ENCODE assay signal across 18 cellular contexts in the genomic region with DNA sequence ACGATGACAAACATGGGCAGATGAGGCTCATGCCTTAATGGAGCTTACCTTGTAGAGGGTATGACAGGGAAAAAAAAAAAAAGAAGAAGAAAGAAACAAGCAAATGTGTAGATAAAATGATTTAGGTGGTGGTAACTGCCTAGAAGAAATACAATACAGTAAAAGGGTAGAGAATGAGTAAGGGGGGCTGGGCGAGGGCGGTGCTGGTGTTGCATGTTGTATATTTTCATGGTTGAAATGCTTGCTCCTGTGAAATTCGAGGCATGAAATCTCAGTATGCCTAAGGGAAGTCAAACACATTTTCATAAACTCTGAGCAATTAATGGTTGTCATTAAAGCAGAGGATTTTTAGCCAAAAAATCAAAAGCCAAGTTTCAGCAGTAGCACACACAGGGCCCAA.
DNase-seq lines count a peak whose midpoint lies in the region; ATAC-seq, FAIRE-seq and TF ChIP-seq lines count a peak whose summit lies in the region.
"Had no signal": no experiment of that assay in that cellular context is flagged by ENCODE, and none has a peak within 500 bp of the region (broad histone marks: within the 10 kb centered on the region; RNA-seq: fewer than 3 reads in every experiment).

No MANE protein-coding gene starts in this region.

- H2BK120ac ChIP-seq in H9 (ENCODE audit: low read depth, low read length, poor library complexity, severe bottlenecking) = no peak overlapping the region

- H3K23me2 ChIP-seq in H9 (ENCODE audit: insufficient read length, low read depth, low read length, poor library complexity, severe bottlenecking) = no peaks in the 10 kb centered on the region

- H3K9ac ChIP-seq in H9 (ENCODE audit: extremely low read depth, insufficient read length, low read length) (no peak overlapping the region), colonic mucosa (ENCODE audit: low read depth in 2 of 2, low read length in 2 of 2) (no peak overlapping the region), keratinocyte (ENCODE audit: control insufficient read depth, extremely low read depth, insufficient read depth, low read length) (no peak overlapping the region)
- H3K9ac ChIP-seq: BLaER1 treated with 17β-estradiol and CSF1 and Interleukin-3, amounts not matched to agents 10 nM and 100 nM; GM23248 had no signal

- H3K9me1 ChIP-seq in keratinocyte (ENCODE audit: control insufficient read depth, extremely low read depth, insufficient read depth, low read length) = no peaks in the 10 kb centered on the region

- no peak overlapping the region for H3K18ac ChIP-seq in H9 (ENCODE audit: insufficient read length, low read depth, low read length)

- dilution Hi-C loops in keratinocyte (cut with MboI; ENCODE audit: extremely low pct_ligation_motif_present, low sequenced_read_pairs) = no loop called here

- H4K91ac ChIP-seq in H9 (ENCODE audit: insufficient read length, low read depth, low read length) = no peak overlapping the region

- no peak overlapping the region for H2BK20ac ChIP-seq in H9 (ENCODE audit: low read depth, low read length, poor library complexity, severe bottlenecking)

- DNase-seq in H9 (peak; percentile 1), colonic mucosa (no peak), keratinocyte (ENCODE audit: low read depth, low spot score) (no peak), renal cortical epithelial cell (ENCODE audit: low read depth) (peak; percentile 1), Right ventricle myocardium inferior (ENCODE audit: missing footprints) (no peak), COLO829 (ENCODE audit: low spot score) (no peak)
- DNase-seq in activated effector memory CD4-positive, alpha-beta T cell treated with Interleukin-2 at 50 U/mL for 16 hours = no peak
- no peak for DNase-seq in activated T-helper 2 cell treated with anti-CD3 and anti-CD28 coated beads, Interferon-gamma antibody, Interleukin-2, Interleukin-4, amounts not matched to agents 10 μg/mL and 5 μg/mL and 100 μg/mL, durations not matched to agents 14 hours and 24 hours and 36 hours (ENCODE audit: low spot score)
- DNase-seq: COR-L47, GM23248, HCEC 1CT had no signal

- H2BK12ac ChIP-seq in H9 (ENCODE audit: insufficient read length, low read depth, low read length) = no peak overlapping the region

- H3K4me1 Mint-ChIP-seq in H9 = peaks cover 5 to 14% of the 10 kb centered on the region in 2 experiments
- no peaks in the 10 kb centered on the region for H3K4me1 Mint-ChIP-seq in activated T-helper 2 cell treated with anti-CD3 and anti-CD28 coated beads, Interferon-gamma antibody, Interleukin-2, Interleukin-4, amounts not matched to agents 10 μg/mL and 5 μg/mL and 100 μg/mL, durations not matched to agents 14 hours and 24 hours and 36 hours (ENCODE audit: low read depth)
- H3K4me1 Mint-ChIP-seq: B cell had no signal

- no peak overlapping the region for H3K23ac ChIP-seq in H9 (ENCODE audit: insufficient read length, low read depth, low read length)

- H3K36me3 Mint-ChIP-seq in H9 (ENCODE audit: insufficient read depth in 1 of 3, low read depth in 3 of 3) = no peaks in the 10 kb centered on the region
- no peaks in the 10 kb centered on the region for H3K36me3 Mint-ChIP-seq in activated T-helper 2 cell treated with anti-CD3 and anti-CD28 coated beads, Interferon-gamma antibody, Interleukin-2, Interleukin-4, amounts not matched to agents 10 μg/mL and 5 μg/mL and 100 μg/mL, durations not matched to agents 14 hours and 24 hours and 36 hours (ENCODE audit: low read depth)
- H3K36me3 Mint-ChIP-seq: CD8-positive, alpha-beta T cell had no signal

- no peak for ATAC-seq in Right ventricle myocardium inferior
- ATAC-seq: CD8-positive, alpha-beta T cell had no signal

- FAIRE-seq in keratinocyte (lab: Jason Lieb, UNC) = no peak
- FAIRE-seq: D721Med, G401.6, GM12891, GM18507 had no signal

- H3K79me1 ChIP-seq in H9 (ENCODE audit: insufficient read depth, low read depth, low read length, poor library complexity, severe bottlenecking) = no peaks in the 10 kb centered on the region

- no peak overlapping the region for H2BK15ac ChIP-seq in H9 (ENCODE audit: low read depth, low read length)

- no peaks in the 10 kb centered on the region for H3K79me2 ChIP-seq in H9 (ENCODE audit: insufficient read depth, low read length)
- no peaks in the 10 kb centered on the region for H3K79me2 ChIP-seq in keratinocyte (ENCODE audit: control insufficient read depth, insufficient read depth, low read length)

- H3K9me3 Mint-ChIP-seq in H9 = no peaks in the 10 kb centered on the region; a peak in 1 of 5 replicates
- H3K9me3 Mint-ChIP-seq in activated T-helper 2 cell treated with anti-CD3 and anti-CD28 coated beads, Interferon-gamma antibody, Interleukin-2, Interleukin-4, amounts not matched to agents 10 μg/mL and 5 μg/mL and 100 μg/mL, durations not matched to agents 14 hours and 24 hours and 36 hours = no peaks in the 10 kb centered on the region
- H3K9me3 Mint-ChIP-seq: CD8-positive, alpha-beta T cell had no signal

- no peak overlapping the region for H3K4me2 ChIP-seq in H9 (ENCODE audit: insufficient read depth, insufficient read length, low read length)
- H3K4me2 ChIP-seq in keratinocyte (ENCODE audit: control insufficient read depth, extremely low read depth, insufficient read depth, low read depth, low read length) = peak overlapping the region; percentile 9
- H3K4me2 ChIP-seq: BLaER1 treated with 17β-estradiol and CSF1 and Interleukin-3, amounts not matched to agents 10 nM and 100 nM had no signal

- H2AFZ ChIP-seq in H9 (ENCODE audit: low read length) (no peak overlapping the region), keratinocyte (ENCODE audit: control insufficient read depth, low read length) (no peak overlapping the region)
- H2AFZ ChIP-seq: GM23248 had no signal

- no peaks in the 10 kb centered on the region for H3K36me3 ChIP-seq in colonic mucosa
- H3K36me3 ChIP-seq in keratinocyte (ENCODE audit: control insufficient read depth in 2 of 2, extremely low read depth in 1 of 2, insufficient read depth in 2 of 2, low read length in 2 of 2) = no peaks in the 10 kb centered on the region
- H3K36me3 ChIP-seq: BLaER1 treated with 17β-estradiol and CSF1 and Interleukin-3, amounts not matched to agents 10 nM and 100 nM had no signal

- H4K8ac ChIP-seq in H9 (replicated peaks; ENCODE audit: insufficient read length, low read depth, low read length) = no peak overlapping the region

- no peak overlapping the region for H3K4ac ChIP-seq in H9 (ENCODE audit: low read depth, low read length)

- H4K5ac ChIP-seq in H9 (ENCODE audit: insufficient read length, low read depth, low read length) = no peak overlapping the region

- H3K27me3 Mint-ChIP-seq in H9 (ENCODE audit: low read depth) = peaks cover 15% of the 10 kb centered on the region
- H3K27me3 Mint-ChIP-seq in activated T-helper 2 cell treated with anti-CD3 and anti-CD28 coated beads, Interferon-gamma antibody, Interleukin-2, Interleukin-4, amounts not matched to agents 10 μg/mL and 5 μg/mL and 100 μg/mL, durations not matched to agents 14 hours and 24 hours and 36 hours (ENCODE audit: low read depth) = no peaks in the 10 kb centered on the region

- H3K4me3 ChIP-seq in colonic mucosa (no peak overlapping the region), keratinocyte (ENCODE audit: control insufficient read depth in 2 of 3, extremely low read depth in 1 of 3, insufficient read depth in 2 of 3, low read depth in 1 of 3, low read length in 3 of 3) (no peak overlapping the region)
- H3K4me3 ChIP-seq: BLaER1 treated with 17β-estradiol and CSF1 and Interleukin-3, amounts not matched to agents 10 nM and 100 nM; GM23248 had no signal

- no peaks in the 10 kb centered on the region for H3K9me3 ChIP-seq in H9 (ENCODE audit: control insufficient read depth, low read depth, low read length)
- no peaks in the 10 kb centered on the region for H3K9me3 ChIP-seq in colonic mucosa
- H3K9me3 ChIP-seq in keratinocyte (ENCODE audit: control insufficient read depth, low read depth, low read length) = no peaks in the 10 kb centered on the region
- H3K9me3 ChIP-seq: BLaER1 treated with 17β-estradiol and CSF1 and Interleukin-3, amounts not matched to agents 10 nM and 100 nM had no signal

- no peak overlapping the region for H3K56ac ChIP-seq in H9 (ENCODE audit: insufficient read length, low read depth, low read length)

- H3K27me3 ChIP-seq in H9 (ENCODE audit: insufficient read depth, low read length) (no peaks in the 10 kb centered on the region; the same call in 1 of the 2 replicates), colonic mucosa (no peaks in the 10 kb centered on the region), keratinocyte (ENCODE audit: control insufficient read depth, extremely low read depth, insufficient read depth, low read length) (no peaks in the 10 kb centered on the region)
- H3K27me3 ChIP-seq: BLaER1 treated with 17β-estradiol and CSF1 and Interleukin-3, amounts not matched to agents 10 nM and 100 nM had no signal

- no peak overlapping the region for H2AK5ac ChIP-seq in H9 (ENCODE audit: insufficient read length, low read length)

- no peaks in the 10 kb centered on the region for H4K20me1 ChIP-seq in H9 (ENCODE audit: control insufficient read depth, insufficient read depth, insufficient read length)
- no peaks in the 10 kb centered on the region for H4K20me1 ChIP-seq in keratinocyte (ENCODE audit: control insufficient read depth, extremely low read depth, insufficient read depth, low read length)
- H4K20me1 ChIP-seq: BLaER1 treated with 17β-estradiol and CSF1 and Interleukin-3, amounts not matched to agents 10 nM and 100 nM had no signal

- WGBS in H9 (ENCODE audit: extremely low coverage, insufficient read length, low lambda C conversion rate) = no CpG with 5 or more reads among the region's 4 CpGs

- no peak overlapping the region for H3K27ac Mint-ChIP-seq in H9
- no peak overlapping the region for H3K27ac Mint-ChIP-seq in activated T-helper 2 cell treated with anti-CD3 and anti-CD28 coated beads, Interferon-gamma antibody, Interleukin-2, Interleukin-4, amounts not matched to agents 10 μg/mL and 5 μg/mL and 100 μg/mL, durations not matched to agents 14 hours and 24 hours and 36 hours
- H3K27ac Mint-ChIP-seq: B cell; CD8-positive, alpha-beta T cell had no signal

- H3K4me1 ChIP-seq in H9 (ENCODE audit: insufficient read depth, low read length) = no peaks in the 10 kb centered on the region
- peaks cover 10% of the 10 kb centered on the region for H3K4me1 ChIP-seq in colonic mucosa
- H3K4me1 ChIP-seq in keratinocyte (ENCODE audit: control insufficient read depth, extremely low read depth, insufficient read depth, low read length) = peaks cover 12% of the 10 kb centered on the region

- no peak overlapping the region for H2BK5ac ChIP-seq in H9 (ENCODE audit: insufficient read length, low read length)

- H3K4me3 Mint-ChIP-seq in H9 = no peak overlapping the region
- no peak overlapping the region for H3K4me3 Mint-ChIP-seq in activated T-helper 2 cell treated with anti-CD3 and anti-CD28 coated beads, Interferon-gamma antibody, Interleukin-2, Interleukin-4, amounts not matched to agents 10 μg/mL and 5 μg/mL and 100 μg/mL, durations not matched to agents 14 hours and 24 hours and 36 hours (ENCODE audit: low read depth)
- H3K4me3 Mint-ChIP-seq: B cell; CD8-positive, alpha-beta T cell had no signal

- H3K14ac ChIP-seq in H9 (ENCODE audit: insufficient read depth, low read length) = no peak overlapping the region

- TF ChIP-seq CTCF in H9 (conservative IDR thresholded peaks at IDR 0.05) = no peak
- no peak for TF ChIP-seq CTCF in colonic mucosa (IDR thresholded peaks at IDR 0.05)
- TF ChIP-seq CTCF in keratinocyte (optimal IDR thresholded peaks at IDR 0.05 in 1 of 3, IDR thresholded peaks at IDR 0.05 in 1 of 3, conservative IDR thresholded peaks at IDR 0.05 in 1 of 3; ENCODE audit: extremely low read depth in 1 of 3, insufficient read depth in 2 of 3, low read length in 3 of 3) = no peak

- H3K27ac ChIP-seq in H9 (ENCODE audit: insufficient read length, low read depth, low read length) (no peak overlapping the region), colonic mucosa (peak overlapping the region; percentile 69), keratinocyte (ENCODE audit: control insufficient read depth, insufficient read depth, low read length) (no peak overlapping the region)
- H3K27ac ChIP-seq: BLaER1 treated with 17β-estradiol and CSF1 and Interleukin-3, amounts not matched to agents 10 nM and 100 nM; GM23248 had no signal

- H3T11ph ChIP-seq in H9 (ENCODE audit: low read length) = no peak overlapping the region

- intact Hi-C loops in colonic mucosa (cut with DNase I) = no loop called here
- intact Hi-C loops in Right ventricle myocardium inferior (cut with DNase I) = no loop called here
- intact Hi-C loops in activated T-helper 2 cell treated with anti-CD3 and anti-CD28 coated beads, Interferon-gamma antibody, Interleukin-2, Interleukin-4, amounts not matched to agents 10 μg/mL and 5 μg/mL and 100 μg/mL, durations not matched to agents 14 hours and 24 hours and 36 hours (cut with micrococcal nuclease) = no loop called here

Comparison
In these comparisons a context has a peak if more than half of its experiments do, and no peak if none do; other contexts are left out.
1. DNase-seq: peak in H9 (single experiment) and renal cortical epithelial cell (single experiment); none in colonic mucosa (single experiment), keratinocyte (single experiment), Right ventricle myocardium inferior (single experiment), activated effector memory CD4-positive, alpha-beta T cell treated with Interleukin-2 at 50 U/mL for 16 hours (single experiment), activated T-helper 2 cell treated with anti-CD3 and anti-CD28 coated beads, Interferon-gamma antibody, Interleukin-2, Interleukin-4, amounts not matched to agents 10 μg/mL and 5 μg/mL and 100 μg/mL, durations not matched to agents 14 hours and 24 hours and 36 hours (single experiment) and COLO829 (single experiment).